1 cellular context compared by ENCODE assay signal in genomic region chr15:75198560-75199346, GRCh38.
A peak's percentile ranks its signal among the peaks of the same experiment; 100 is the strongest.
TF ChIP-seq lines count a peak whose summit lies in the region.

No MANE protein-coding gene starts in this region.

TF ChIP-seq in GM12878, 131 proteins besides CTCF, POLR2A, EP300 and RAD21 (continued from another document):
- peak; percentile 28 for TF ChIP-seq FOS (IDR thresholded peaks at IDR 0.05; ENCODE audit: borderline replicate concordance, extremely low read depth, insufficient read length)
- TF ChIP-seq CHD2 (IDR thresholded peaks at IDR 0.05; ENCODE audit: borderline replicate concordance, low read depth, low read length), result peak; percentile 46; the same call in 1 of the 2 replicates
- TF ChIP-seq IRF3 (IDR thresholded peaks at IDR 0.05), result peak; percentile 14; the same call in 1 of the 2 replicates
- TF ChIP-seq RB1 (IDR thresholded peaks at IDR 0.05; ENCODE audit: borderline replicate concordance), result 0 out of 2 replicates have a peak, but pooled peaks have one; percentile 16
- no peak for TF ChIP-seq ZBTB40 (IDR thresholded peaks at IDR 0.05; ENCODE audit: borderline replicate concordance)
- peak; percentile 67 for TF ChIP-seq SMAD5 (IDR thresholded peaks at IDR 0.05; ENCODE audit: low read depth)
- TF ChIP-seq RFX5 (IDR thresholded peaks at IDR 0.05; ENCODE audit: low read depth, low read length), result peak; percentile 64; the same call in 1 of the 2 replicates
- peak; percentile 90 for TF ChIP-seq NFYA (IDR thresholded peaks at IDR 0.05; ENCODE audit: borderline replicate concordance, low read depth, low read length)
- no peak for TF ChIP-seq SKIL (IDR thresholded peaks at IDR 0.05; ENCODE audit: low read depth, poor library complexity, severe bottlenecking)
- peak; percentile 88 for TF ChIP-seq PBX3 (IDR thresholded peaks at IDR 0.05; ENCODE audit: insufficient replicate concordance, low read depth, low read length)
- TF ChIP-seq POLR2AphosphoS5 (IDR thresholded peaks at IDR 0.05; ENCODE audit: low read length), result peak; percentile 78
- TF ChIP-seq POU2F2 (IDR thresholded peaks at IDR 0.05; ENCODE audit: borderline replicate concordance, low read depth, low read length), result peak; percentile 3; the same call in 2 of the 3 replicates
- TF ChIP-seq NR2C2 (IDR thresholded peaks at IDR 0.05; ENCODE audit: borderline replicate concordance, control insufficient read depth, insufficient read length, low read depth), result no peak
- TF ChIP-seq PKNOX1 (IDR thresholded peaks at IDR 0.05), result peak; percentile 96
